ENCODE assay signal across 8 cellular contexts in genomic region chr12:67648306-67649164, GRCh38. TPM values are rescaled to one million over a fixed set of nuclear protein-coding genes. Genes with fewer than 3 reads are reported as not detected.
DNase-seq lines count a peak whose midpoint lies in the region; ATAC-seq and TF ChIP-seq lines count a peak whose summit lies in the region.

TSS of gene DYRK2 (plus strand) at chr12:67648745. CDS start at chr12:67649134, 389 bp downstream.

- peaks cover 19% of the 10 kb centered on the region for H3K4me1 ChIP-seq in A673 (ENCODE audit: insufficient read depth, low read length, poor library complexity, severe bottlenecking)
- peaks cover 0 to 38% of the 10 kb centered on the region in 2 donors for H3K4me1 ChIP-seq in left lung

- H3K36me3 ChIP-seq in A673 (ENCODE audit: insufficient read depth, low read length, poor library complexity, severe bottlenecking) (no peaks in the 10 kb centered on the region), left lung (no peaks in the 10 kb centered on the region)

- no TSS peak for BruUV-seq in A673 (replicated peaks; lab: Mats Ljungman, UMichigan)

- H3K27ac ChIP-seq in A673 (ENCODE audit: low read depth, low read length, poor library complexity, severe bottlenecking) (peak within 1 kb of the TSS; percentile 90), left lung (peak within 1 kb of the TSS; percentile 91 to 94)

- CTCF ChIA-PET in A673 (lab: Charles Lee): interaction anchor here (0.6 to 0.9 kb wide), 2 partner anchors 292 to 295 kb away, joined by 4 to 11 read pairs; no protein-coding TSS in a partner anchor

- H3K27me3 ChIP-seq in A673 (replicated peaks; ENCODE audit: insufficient read depth, low read depth, low read length, poor library complexity) (no peaks in the 10 kb centered on the region), left lung (peaks cover 0 to 18% of the 10 kb centered on the region in 2 donors)

- no peak for TF ChIP-seq CTCF in A673 (conservative IDR thresholded peaks at IDR 0.05; ENCODE audit: low read depth, low read length)
- TF ChIP-seq CTCF in left lung (IDR thresholded peaks at IDR 0.05): no peak

- POLR2A ChIA-PET in A673 (lab: Charles Lee; ENCODE audit: low non-redundant PET): no interaction called here

- H3K9me3 ChIP-seq in A673 (ENCODE audit: low read depth, low read length, poor library complexity, severe bottlenecking) (no peaks in the 10 kb centered on the region), left lung (no peaks in the 10 kb centered on the region)

- peak; percentile 49 for ATAC-seq in GM18511 (IDR thresholded peaks at IDR 0.05; ENCODE audit: unreplicated experiment)
- ATAC-seq in HG02973 (IDR thresholded peaks at IDR 0.05; ENCODE audit: unreplicated experiment): peak; percentile 42
- peak; percentile 81 for ATAC-seq in left lung

- peak within 1 kb of the TSS; percentile 96 for H3K4me3 ChIP-seq in A673 (ENCODE audit: low read depth, low read length, poor library complexity, severe bottlenecking)
- peak within 1 kb of the TSS; percentile 81 to 84 for H3K4me3 ChIP-seq in left lung

- DNase-seq in A673 (ENCODE audit: low spot score) (peak; percentile 87), NCI-H226 (peak; percentile 72), dedifferentiated amniotic fluid mesenchymal stem cell (ENCODE audit: extremely low spot score) (peak; percentile 54), left lung (peak; percentile 81 to 90)
- DNase-seq in activated CD4-positive, alpha-beta T cell treated with anti-CD3 and anti-CD28 coated beads for 48 hours: peak; percentile 74
- peak; percentile 53 to 63 for DNase-seq in stimulated activated CD4-positive, alpha-beta T cell treated with anti-CD3 and anti-CD28 coated beads, Interleukin-2, amount 100 ng/mL, for 48 hours

- intact Hi-C loops in A673 (cut with micrococcal nuclease; ENCODE audit: unreplicated experiment): loop anchor here (10.0 kb wide), 1 partner anchor 204 kb away; no protein-coding TSS in a partner anchor
- intact Hi-C loops in left lung (cut with DNase I): no loop called here

RNA-seq across cellular contexts. Expression of gene DYRK2, which starts in this region (rescaled TPM):
- total RNA-seq in A673 (2021): 28.6 and 35.2 TPM in 2 replicates
- total RNA-seq in left lung: 10 to 100 TPM; 17.4 to 22.8 TPM

Comparison
In these comparisons a context has a peak if more than half of its experiments do, and no peak if none do; other contexts are left out.
1. Peak in every context shown above with its lines: DNase-seq, ATAC-seq, H3K4me3 ChIP-seq and H3K27ac ChIP-seq.